17 cellular contexts compared by ENCODE assay signal in genomic region chr9:109805054-109805453, GRCh38. TPM values are rescaled to one million over a fixed set of nuclear protein-coding genes. Genes with fewer than 3 reads are reported as not detected.
"Had no signal": no experiment of that assay in that cellular context is flagged by ENCODE, and none has a peak within 500 bp of the region (broad histone marks: within the 10 kb centered on the region; RNA-seq: fewer than 3 reads in every experiment).

No MANE protein-coding gene starts in this region.

- H3K4me1 ChIP-seq: transverse colon, vagina had no signal

- H3K4me1 Mint-ChIP-seq: activated CD4-positive, alpha-beta memory T cell treated with anti-CD3 and anti-CD28 coated beads, Interleukin-2, amount 10 ng/mL, durations not matched to agents 7 days and 5 days; activated CD8-positive, alpha-beta memory T cell treated with anti-CD3 and anti-CD28 coated beads, Interleukin-2, amount 10 ng/mL, durations not matched to agents 7 days and 5 days; activated naive CD8-positive, alpha-beta T cell treated with anti-CD3 and anti-CD28 coated beads for 36 hours had no signal

- ATAC-seq: activated CD8-positive, alpha-beta memory T cell treated with anti-CD3 and anti-CD28 coated beads, Interleukin-2, amount 10 ng/mL, durations not matched to agents 7 days and 5 days; stimulated activated naive CD8-positive, alpha-beta T cell treated with anti-CD3 and anti-CD28 coated beads, Interleukin-15, Interleukin-2, amounts not matched to agents 100 U/mL and 50 U/mL, for 24 hours had no signal

- H3K36me3 ChIP-seq: transverse colon, vagina had no signal

- H3K27me3 ChIP-seq: dorsolateral prefrontal cortex, transverse colon, vagina had no signal

- DNase-seq: activated CD4-positive, alpha-beta memory T cell treated with anti-CD3 and anti-CD28 coated beads, Interleukin-2, amount 10 ng/mL, durations not matched to agents 7 days and 5 days; activated CD4-positive, alpha-beta T cell treated with anti-CD3 and anti-CD28 coated beads for 48 hours; activated CD4-positive, CD25-positive, alpha-beta regulatory T cell; activated CD8-positive, alpha-beta memory T cell treated with anti-CD3 and anti-CD28 coated beads, Interleukin-2, amount 10 ng/mL, durations not matched to agents 7 days and 5 days; activated naive CD4-positive, alpha-beta T cell; activated naive CD8-positive, alpha-beta T cell treated with anti-CD3 and anti-CD28 coated beads for 36 hours; amniotic stem cell; dorsolateral prefrontal cortex; hippocampal formation; islet precursor cell; mammary epithelial cell; occipital lobe; stimulated activated naive CD8-positive, alpha-beta T cell treated with anti-CD3 and anti-CD28 coated beads, Interleukin-15, Interleukin-2, amounts not matched to agents 100 U/mL and 50 U/mL, for 24 hours; transverse colon had no signal

- H3K4me3 ChIP-seq: dorsolateral prefrontal cortex, skin epidermis, transverse colon, vagina had no signal

- H3K4me3 Mint-ChIP-seq: activated CD4-positive, alpha-beta memory T cell treated with anti-CD3 and anti-CD28 coated beads, Interleukin-2, amount 10 ng/mL, durations not matched to agents 7 days and 5 days; activated CD8-positive, alpha-beta memory T cell treated with anti-CD3 and anti-CD28 coated beads, Interleukin-2, amount 10 ng/mL, durations not matched to agents 7 days and 5 days; activated naive CD8-positive, alpha-beta T cell treated with anti-CD3 and anti-CD28 coated beads for 36 hours had no signal

- H3K27me3 Mint-ChIP-seq: activated naive CD8-positive, alpha-beta T cell treated with anti-CD3 and anti-CD28 coated beads for 36 hours had no signal

- H3K9me3 ChIP-seq: transverse colon, vagina had no signal

- H3K27ac ChIP-seq: dorsolateral prefrontal cortex, skin epidermis, transverse colon, vagina had no signal

- H3K27ac Mint-ChIP-seq: activated CD4-positive, alpha-beta memory T cell treated with anti-CD3 and anti-CD28 coated beads, Interleukin-2, amount 10 ng/mL, durations not matched to agents 7 days and 5 days; activated CD8-positive, alpha-beta memory T cell treated with anti-CD3 and anti-CD28 coated beads, Interleukin-2, amount 10 ng/mL, durations not matched to agents 7 days and 5 days; activated naive CD8-positive, alpha-beta T cell treated with anti-CD3 and anti-CD28 coated beads for 36 hours had no signal

- H3K36me3 Mint-ChIP-seq: activated CD8-positive, alpha-beta memory T cell treated with anti-CD3 and anti-CD28 coated beads, Interleukin-2, amount 10 ng/mL, durations not matched to agents 7 days and 5 days; activated naive CD8-positive, alpha-beta T cell treated with anti-CD3 and anti-CD28 coated beads for 36 hours had no signal

RNA-seq across cellular contexts. Expression of gene PALM2AKAP2, which starts 25.1 kb away (rescaled TPM):
- total RNA-seq: activated CD4-positive, alpha-beta memory T cell treated with anti-CD3 and anti-CD28 coated beads, Interleukin-2, amount 10 ng/mL, durations not matched to agents 7 days and 5 days; activated CD8-positive, alpha-beta memory T cell treated with anti-CD3 and anti-CD28 coated beads, Interleukin-2, amount 10 ng/mL, durations not matched to agents 7 days and 5 days; activated naive CD8-positive, alpha-beta T cell treated with anti-CD3 and anti-CD28 coated beads for 36 hours; T-helper 2 cell treated with Interferon-gamma antibody and Interleukin-4, amounts not matched to agents 100 ng/mL and 5 ng/mL, for 36 hours had no signal
